19 cellular contexts compared by ENCODE assay signal in genomic region chr7:76037310-76037709, GRCh38. TPM values are rescaled to one million over a fixed set of nuclear protein-coding genes. Genes with fewer than 3 reads are reported as not detected.
DNase-seq lines count a peak whose midpoint lies in the region; ATAC-seq, FAIRE-seq and TF ChIP-seq lines count a peak whose summit lies in the region.
"Had no signal": no experiment of that assay in that cellular context is flagged by ENCODE, and none has a peak within 500 bp of the region (broad histone marks: within the 10 kb centered on the region; RNA-seq: fewer than 3 reads in every experiment).

No MANE protein-coding gene starts in this region.

- TF ChIP-seq CTCF in right atrium auricular region (IDR thresholded peaks at IDR 0.05) = no peak
- no peak for TF ChIP-seq CTCF in brain microvascular endothelial cell (IDR thresholded peaks at IDR 0.05; ENCODE audit: low read depth, low read length, missing control alignments)

- no peak for FAIRE-seq in frontal cortex (lab: Jason Lieb, UNC)

- intact Hi-C loops in left ventricle myocardium superior (cut with micrococcal nuclease) = no loop called here

- H3K9me3 ChIP-seq in right atrium auricular region = no peaks in the 10 kb centered on the region

- H3K27ac ChIP-seq in right atrium auricular region = peak overlapping the region in 1 of 2 donors; percentile 29
- no peak overlapping the region for H3K27ac ChIP-seq in brain microvascular endothelial cell
- H3K27ac ChIP-seq: dorsolateral prefrontal cortex had no signal

- peaks cover 0 to 7% of the 10 kb centered on the region in 2 donors for H3K4me1 ChIP-seq in right atrium auricular region

- H3K36me3 ChIP-seq in right atrium auricular region = no peaks in the 10 kb centered on the region
- H3K36me3 ChIP-seq in brain microvascular endothelial cell (replicated peaks) = no peaks in the 10 kb centered on the region

- ATAC-seq in left ventricle myocardium superior = peak; percentile 20
- peak; percentile 37 for ATAC-seq in left lobe of liver
- ATAC-seq in HG03460 (IDR thresholded peaks at IDR 0.05; ENCODE audit: unreplicated experiment) = no peak
- ATAC-seq: activated T-cell treated with anti-CD3 and anti-CD28 coated beads, Interleukin-2, amount 50 U/mL, for 72 hours; Panc1 had no signal

- in situ Hi-C loops in brain microvascular endothelial cell (cut with HindIII; ENCODE audit: low pct_ligation_motif_present, low sequenced_read_pairs) = no loop called here

- H3K4me3 ChIP-seq in right atrium auricular region (no peak overlapping the region), brain microvascular endothelial cell (ENCODE audit: low read depth, low read length) (no peak overlapping the region)
- H3K4me3 ChIP-seq: dorsolateral prefrontal cortex had no signal

- no peaks in the 10 kb centered on the region for H3K27me3 ChIP-seq in right atrium auricular region
- H3K27me3 ChIP-seq in brain microvascular endothelial cell (replicated peaks) = no peaks in the 10 kb centered on the region
- H3K27me3 ChIP-seq: dorsolateral prefrontal cortex had no signal

- DNase-seq in left ventricle myocardium superior (no peak), right atrium auricular region (ENCODE audit: low spot score) (no peak), brain microvascular endothelial cell (peak; percentile 76), left lobe of liver (ENCODE audit: low spot score) (no peak), NCI-H2029 (lab: John Stamatoyannopoulos, UW) (no peak), NCI-H2107 treated with DMSO at 0.1 percent for 48 hours (lab: John Stamatoyannopoulos, UW; ENCODE audit: unreplicated experiment) (no peak), frontal cortex (ENCODE audit: low spot score in 2 of 2) (no peak)
- DNase-seq: ACHN; activated CD4-positive, alpha-beta T cell treated with anti-CD3 and anti-CD28 coated beads for 48 hours; activated T-cell treated with anti-CD3 and anti-CD28 coated beads, Interleukin-2, amount 50 U/mL, for 72 hours; amniotic stem cell; DMS 273 treated with DMSO at 0.1 percent for 48 hours; dorsolateral prefrontal cortex; glutamatergic neuron; NCI-H1694; NCI-H69; stimulated activated CD4-positive, alpha-beta T cell treated with anti-CD3 and anti-CD28 coated beads, Interleukin-12 subunit alpha, Interleukin-12 subunit beta, amount 100 ng/mL, for 4 hours had no signal

RNA-seq across cellular contexts. Expression of gene STYXL1, which starts 10.5 kb away (rescaled TPM):
- total RNA-seq in left ventricle myocardium superior = 21.9 TPM
- total RNA-seq in right atrium auricular region = 10 to 100 TPM; 17.6 to 40.1 TPM
- 17.6 TPM for total RNA-seq in left lobe of liver
- total RNA-seq in frontal cortex = 16.3 TPM

RNA-seq across cellular contexts. Expression of gene MDH2, which starts 10.6 kb away (rescaled TPM):
- total RNA-seq in left ventricle myocardium superior = 680 TPM
- total RNA-seq in right atrium auricular region = 100 to 1,000 TPM; 186 to 272 TPM
- total RNA-seq in left lobe of liver = 184 TPM
- total RNA-seq in frontal cortex = 34.6 TPM

RNA-seq across cellular contexts. Expression of gene TMEM120A, which starts 42.9 kb away (rescaled TPM):
- 107 TPM for total RNA-seq in left ventricle myocardium superior
- 10 to 100 TPM; 35.3 to 50.0 TPM for total RNA-seq in right atrium auricular region
- total RNA-seq in left lobe of liver = 79.6 TPM
- 26.1 TPM for total RNA-seq in frontal cortex
